Comparison of ENCODE assay signal across 23 cellular contexts in genomic region chr1:31133368-31133767, GRCh38.
A peak's percentile ranks its signal among the peaks of the same experiment; 100 is the strongest.
DNase-seq lines count a peak whose midpoint lies in the region; ATAC-seq and TF ChIP-seq lines count a peak whose summit lies in the region.
"Had no signal": no experiment of that assay in that cellular context is flagged by ENCODE, and none has a peak within 500 bp of the region (broad histone marks: within the 10 kb centered on the region; RNA-seq: fewer than 3 reads in every experiment).

No MANE protein-coding gene starts in this region.

- H3K27ac Mint-ChIP-seq in WTC11 (peak overlapping the region; percentile 31; the same call in 1 of the 2 replicates), nephron progenitor cell (peak overlapping the region; percentile 30)
- H3K27ac Mint-ChIP-seq: CD14-positive monocyte; CD4-positive, alpha-beta memory T cell had no signal

- intact Hi-C loops in left lung (cut with DNase I): no loop called here

- POLR2A ChIA-PET in WTC11 (lab: Charles Lee): interaction anchor here (0.7 kb wide), 1 partner anchor 71 kb away, joined by 3 read pairs; no protein-coding TSS in a partner anchor

- no peak overlapping the region for H3K4me3 ChIP-seq in left lung
- H3K4me3 ChIP-seq: A549, BLaER1, GM12878 had no signal

- CTCF ChIA-PET in WTC11 (lab: Charles Lee): no interaction called here

- no peaks in the 10 kb centered on the region for H3K4me1 Mint-ChIP-seq in WTC11
- H3K4me1 Mint-ChIP-seq in nephron progenitor cell: peaks cover 7% of the 10 kb centered on the region
- H3K4me1 Mint-ChIP-seq: CD14-positive monocyte, H9 had no signal

- H3K36me3 Mint-ChIP-seq in WTC11 (no peaks in the 10 kb centered on the region), nephron progenitor cell (ENCODE audit: low read depth) (no peaks in the 10 kb centered on the region)
- H3K36me3 Mint-ChIP-seq: CD14-positive monocyte; CD4-positive, alpha-beta memory T cell had no signal

- no peak for TF ChIP-seq CTCF in WTC11 (IDR thresholded peaks at IDR 0.05)
- TF ChIP-seq CTCF in nephron progenitor cell (IDR thresholded peaks at IDR 0.05): no peak
- no peak for TF ChIP-seq CTCF in left lung (IDR thresholded peaks at IDR 0.05)

- no peak overlapping the region for H3K27ac ChIP-seq in left lung
- H3K27ac ChIP-seq: 22Rv1, A549, BLaER1, KMS-11 had no signal

- no peaks in the 10 kb centered on the region for H3K27me3 ChIP-seq in left lung
- H3K27me3 ChIP-seq: BLaER1 had no signal

- H3K9me3 Mint-ChIP-seq in WTC11: peaks cover 9% of the 10 kb centered on the region
- peaks cover 13% of the 10 kb centered on the region for H3K9me3 Mint-ChIP-seq in nephron progenitor cell
- H3K9me3 Mint-ChIP-seq: CD4-positive, alpha-beta memory T cell had no signal

- no peaks in the 10 kb centered on the region for H3K9me3 ChIP-seq in left lung
- H3K9me3 ChIP-seq: A549, BLaER1 had no signal

- ATAC-seq in WTC11 (no peak), GM21528 (IDR thresholded peaks at IDR 0.05; ENCODE audit: low FRiP score, unreplicated experiment) (no peak), left lung (no peak)
- ATAC-seq: A549, GM12878 had no signal

- H3K27me3 Mint-ChIP-seq in WTC11 (ENCODE audit: low read depth) (no peaks in the 10 kb centered on the region; the same call in 1 of the 2 replicates), nephron progenitor cell (ENCODE audit: low read depth, poor library complexity) (peaks cover 11% of the 10 kb centered on the region)

- H3K36me3 ChIP-seq in left lung: no peaks in the 10 kb centered on the region
- H3K36me3 ChIP-seq: BLaER1 had no signal

- peak; percentile 20 for DNase-seq in NCI-H2171 treated with DMSO at 0.1 percent for 48 hours (lab: John Stamatoyannopoulos, UW)
- DNase-seq in NCI-H2171 (lab: John Stamatoyannopoulos, UW): no peak
- no peak for DNase-seq in WTC11 (ENCODE audit: low spot score)
- no peak for DNase-seq in nephron progenitor cell
- no peak for DNase-seq in stimulated activated CD4-positive, alpha-beta T cell treated with anti-CD3 and anti-CD28 coated beads, Interleukin-4, amount 100 ng/mL, for 1 hour
- DNase-seq in left lung: no peak
- DNase-seq: AML-193; Calu3; CD4-positive, alpha-beta memory T cell; DMS 273 treated with DMSO at 0.1 percent for 48 hours; DMS53; DND-41; EL; GOT3; H9; IMR-90 had no signal

- H3K4me3 Mint-ChIP-seq in WTC11 (no peak overlapping the region), nephron progenitor cell (no peak overlapping the region)
- H3K4me3 Mint-ChIP-seq: CD14-positive monocyte; CD4-positive, alpha-beta memory T cell; H9 had no signal

- no peaks in the 10 kb centered on the region for H3K4me1 ChIP-seq in left lung
- H3K4me1 ChIP-seq: A549, BLaER1 had no signal

TF ChIP-seq in WTC11, 78 proteins besides CTCF, POLR2A, EP300 and RAD21:
- TF ChIP-seq ZSCAN18 (CRISPR knock-in tag; IDR thresholded peaks at IDR 0.05) (no peak), MYBL2 (CRISPR knock-in tag; IDR thresholded peaks at IDR 0.05) (no peak), E2F4 (CRISPR knock-in tag; IDR thresholded peaks at IDR 0.05; ENCODE audit: borderline replicate concordance, low read depth) (no peak), ZNF232 (CRISPR knock-in tag; IDR thresholded peaks at IDR 0.05) (no peak), OVOL2 (CRISPR knock-in tag; IDR thresholded peaks at IDR 0.05; ENCODE audit: borderline replicate concordance) (no peak), ATF1 (CRISPR knock-in tag; IDR thresholded peaks at IDR 0.05) (no peak), IRF1 (CRISPR knock-in tag; IDR thresholded peaks at IDR 0.05) (no peak), NR2C2 (CRISPR knock-in tag; IDR thresholded peaks at IDR 0.05) (no peak), ZNF532 (CRISPR knock-in tag; IDR thresholded peaks at IDR 0.05; ENCODE audit: borderline replicate concordance) (no peak), ZNF317 (CRISPR knock-in tag; IDR thresholded peaks at IDR 0.05; ENCODE audit: borderline replicate concordance, low read depth) (no peak), ZMAT4 (CRISPR knock-in tag; IDR thresholded peaks at IDR 0.05) (no peak), E2F5 (CRISPR knock-in tag; IDR thresholded peaks at IDR 0.05) (no peak)
